17 cellular contexts compared by ENCODE assay signal in genomic region chr2:218891275-218892135, GRCh38. TPM values are rescaled to one million over a fixed set of nuclear protein-coding genes. Genes with fewer than 3 reads are reported as not detected.
DNase-seq lines count a peak whose midpoint lies in the region; ATAC-seq, FAIRE-seq and TF ChIP-seq lines count a peak whose summit lies in the region.
"Had no signal": no experiment of that assay in that cellular context is flagged by ENCODE, and none has a peak within 500 bp of the region (broad histone marks: within the 10 kb centered on the region; RNA-seq: fewer than 3 reads in every experiment).

No MANE protein-coding gene starts in this region.

- WGBS in A549 (ENCODE audit: missing lambda C conversion rate): 65% methylated on average over 19 of the region's 19 CpGs
- WGBS in esophagus muscularis mucosa: 75% methylated on average over 16 of the region's 19 CpGs

- H2AFZ ChIP-seq in SU-DHL-6 (ENCODE audit: low read depth, low read length, severe bottlenecking): no peak overlapping the region

- H3K9me2 ChIP-seq in DOHH2 (replicated peaks; ENCODE audit: control insufficient read depth, low read length): no peaks in the 10 kb centered on the region
- H3K9me2 ChIP-seq in SU-DHL-6 (replicated peaks; ENCODE audit: insufficient read depth, low read length): no peaks in the 10 kb centered on the region

- peak overlapping the region; percentile 37 for H3K4me3 Mint-ChIP-seq in memory B cell

- H3F3A ChIP-seq in DOHH2 (ENCODE audit: control insufficient read depth, insufficient read depth): no peaks in the 10 kb centered on the region; the same call in 1 of the 2 replicates
- peaks cover 61% of the 10 kb centered on the region for H3F3A ChIP-seq in SU-DHL-6 (ENCODE audit: insufficient read depth)

- no peak for TF ChIP-seq CTCF in A549 (IDR thresholded peaks at IDR 0.05)
- no peak for TF ChIP-seq CTCF in DOHH2 (IDR thresholded peaks at IDR 0.05; ENCODE audit: low read depth, low read length, poor library complexity, severe bottlenecking)
- no peak for TF ChIP-seq CTCF in SU-DHL-6 (IDR thresholded peaks at IDR 0.05; ENCODE audit: insufficient read depth, low read length, poor library complexity, severe bottlenecking)
- no peak for TF ChIP-seq CTCF in esophagus muscularis mucosa (IDR thresholded peaks at IDR 0.05)

- H3K79me2 ChIP-seq in DOHH2 (ENCODE audit: control insufficient read depth, low read length): no peaks in the 10 kb centered on the region
- H3K79me2 ChIP-seq in SU-DHL-6 (ENCODE audit: insufficient read depth, low read length): peaks cover 6% of the 10 kb centered on the region; the same call in 1 of the 2 replicates

- H3K4me1 Mint-ChIP-seq in memory B cell: peaks cover 43% of the 10 kb centered on the region

- no peaks in the 10 kb centered on the region for H3K27me3 Mint-ChIP-seq in memory B cell

- FAIRE-seq in A549 (lab: Jason Lieb, UNC): no peak

- H3K9ac ChIP-seq in SU-DHL-6 (ENCODE audit: low read length): peak overlapping the region; percentile 66

- H3K4me1 ChIP-seq in A549 (peaks cover 20% of the 10 kb centered on the region), DOHH2 (ENCODE audit: control insufficient read depth, low read length) (peaks cover 62% of the 10 kb centered on the region), esophagus muscularis mucosa (peaks cover 6 to 20% (median 19%) of the 10 kb centered on the region in 4 donors)

- ATAC-seq in A549 (no peak), memory B cell (ENCODE audit: low read depth) (no peak), HG03139 (IDR thresholded peaks at IDR 0.05; ENCODE audit: unreplicated experiment) (no peak), GM21528 (IDR thresholded peaks at IDR 0.05; ENCODE audit: low FRiP score, unreplicated experiment) (no peak)

- intact Hi-C loops in esophagus muscularis mucosa (cut with DNase I): no loop called here

- peak overlapping the region; percentile 99 for H3K27ac Mint-ChIP-seq in memory B cell

- no peaks in the 10 kb centered on the region for H3K9me3 Mint-ChIP-seq in memory B cell

- CTCF ChIA-PET in A549 (lab: Yijun Ruan, JAX): interaction anchor here (1.0 to 21.9 kb wide), 9 partner anchors 13 to 204 kb away, joined by 3 to 665 read pairs (median 7); partner anchors contain the start of gene WNT10A

- H3K36me3 Mint-ChIP-seq in memory B cell: peaks cover 2% of the 10 kb centered on the region

- H3K27ac ChIP-seq in A549: no peak overlapping the region
- H3K27ac ChIP-seq in DOHH2 (ENCODE audit: low read depth, low read length): peak overlapping the region; percentile 58; the same call in 1 of the 2 replicates
- H3K27ac ChIP-seq in SU-DHL-6 (ENCODE audit: low read depth, low read length): peak overlapping the region; percentile 96
- H3K27ac ChIP-seq in esophagus muscularis mucosa (replicated peaks in 1 of 4): no peak overlapping the region

- no peak overlapping the region for H3K4me2 ChIP-seq in A549
- peak overlapping the region; percentile 93 for H3K4me2 ChIP-seq in DOHH2 (ENCODE audit: low read length)
- H3K4me2 ChIP-seq in SU-DHL-6 (ENCODE audit: low read depth, low read length, poor library complexity, severe bottlenecking): peak overlapping the region; percentile 64

- TF ChIP-seq RAD21 in A549 (conservative IDR thresholded peaks at IDR 0.05 in 1 of 2, IDR thresholded peaks at IDR 0.05 in 1 of 2): no peak

- POLR2A ChIA-PET in A549 (lab: Yijun Ruan, JAX): no interaction called here

- H3K27me3 ChIP-seq in DOHH2 (ENCODE audit: control insufficient read depth, low read length) (0 out of 2 replicates have a peak, but pooled peaks cover 3% of the 10 kb centered on the region), SU-DHL-6 (ENCODE audit: low read length) (no peaks in the 10 kb centered on the region), esophagus muscularis mucosa (peaks cover 3 to 56% (median 33%) of the 10 kb centered on the region in 4 donors)

- no peaks in the 10 kb centered on the region for H3K36me3 ChIP-seq in DOHH2 (ENCODE audit: control insufficient read depth, low read length)
- H3K36me3 ChIP-seq in SU-DHL-6 (ENCODE audit: low read length): no peaks in the 10 kb centered on the region
- no peaks in the 10 kb centered on the region for H3K36me3 ChIP-seq in esophagus muscularis mucosa
- H3K36me3 ChIP-seq: heart left ventricle, Peyer's patch, tibial nerve had no signal

- H3K4me3 ChIP-seq in A549 (no peak overlapping the region), DOHH2 (ENCODE audit: low read length) (peak overlapping the region; percentile 82; the same call in 1 of the 2 replicates), SU-DHL-6 (ENCODE audit: insufficient read depth, low read length, poor library complexity, severe bottlenecking) (no peak overlapping the region), esophagus muscularis mucosa (no peak overlapping the region)

- DNase-seq in A549 (ENCODE audit: low read depth in 1 of 2, low spot score in 1 of 2) (no peak), memory B cell (ENCODE audit: low spot score in 2 of 2) (peak in 1 of 2 donors; percentile 14), SHP77 treated with DMSO at 0.1 percent for 48 hours (lab: John Stamatoyannopoulos, UW) (no peak), esophagus muscularis mucosa (ENCODE audit: extremely low spot score) (no peak)
- DNase-seq: heart left ventricle, NCI-H1436, NCI-H446 treated with DMSO at 0.1 percent for 48 hours had no signal

- TF ChIP-seq EP300 in A549 (IDR thresholded peaks at IDR 0.05): no peak
- no peak for TF ChIP-seq EP300 in esophagus muscularis mucosa (IDR thresholded peaks at IDR 0.05)

- TF ChIP-seq POLR2A in A549 (IDR thresholded peaks at IDR 0.05; ENCODE audit: low read length): no peak
- no peak for TF ChIP-seq POLR2A in esophagus muscularis mucosa (IDR thresholded peaks at IDR 0.05; ENCODE audit: low read depth)

- no peaks in the 10 kb centered on the region for H4K20me1 ChIP-seq in DOHH2 (ENCODE audit: control insufficient read depth, insufficient read depth, low read depth, low read length)
- H4K20me1 ChIP-seq in SU-DHL-6 (ENCODE audit: low read depth, low read length): no peaks in the 10 kb centered on the region

- H3K9me3 ChIP-seq in A549: no peaks in the 10 kb centered on the region
- H3K9me3 ChIP-seq in DOHH2 (ENCODE audit: control insufficient read depth, insufficient read depth, low read length): no peaks in the 10 kb centered on the region
- no peaks in the 10 kb centered on the region for H3K9me3 ChIP-seq in SU-DHL-6 (ENCODE audit: insufficient read depth, low read length)
- no peaks in the 10 kb centered on the region for H3K9me3 ChIP-seq in esophagus muscularis mucosa
- H3K9me3 ChIP-seq: heart left ventricle, Peyer's patch, tibial nerve had no signal

TF ChIP-seq in A549, 52 proteins besides CTCF, POLR2A, EP300 and RAD21:
- no peak for TF ChIP-seq CEBPB (IDR thresholded peaks at IDR 0.05)
- TF ChIP-seq SMC3 (IDR thresholded peaks at IDR 0.05): no peak
- TF ChIP-seq MAFK (IDR thresholded peaks at IDR 0.05; ENCODE audit: partially characterized antibody): peak; percentile 79
- TF ChIP-seq MAX (IDR thresholded peaks at IDR 0.05): no peak
- no peak for TF ChIP-seq ELK1 (IDR thresholded peaks at IDR 0.05; ENCODE audit: low read depth, low read length)
- TF ChIP-seq JUN (IDR thresholded peaks at IDR 0.05): no peak

RNA-seq across cellular contexts. Expression of gene WNT10A, which starts 10.9 kb away (rescaled TPM):
- polyA plus RNA-seq in A549 (2011; rRNA removed) (not detected in 2 replicates), A549 (2017; fragmentation: RNase III; extraction: RNeasy Plus Mini Kit Qiagen cat#74134 plus additional on column Dnase treatment) (0.04 TPM in 2 of 3 replicates, not detected in the other)
- polyA plus RNA-seq in A549 (2012; cell fraction: cytosol; rRNA removed): 0.01 and 0.03 TPM in 2 replicates
- 0.02 and 0.04 TPM in 2 replicates for polyA plus RNA-seq in A549 (2012; cell fraction: nucleus; rRNA removed)
- polyA minus RNA-seq in A549 (2011; rRNA and poly(A)+ RNA removed): not detected in 2 replicates
- total RNA-seq in esophagus muscularis mucosa: under 1 TPM in 1 of 4 donors, not detected in 3; 0.17 TPM

RNA-seq across cellular contexts. Expression of gene WNT6, which starts 31.9 kb away (rescaled TPM):
- 0.05 and 0.06 TPM in 2 replicates for polyA plus RNA-seq in A549 (2011; rRNA removed)
- polyA plus RNA-seq in A549 (2012; cell fraction: cytosol; rRNA removed): 0.15 and 0.44 TPM in 2 replicates
- polyA plus RNA-seq in A549 (2012; cell fraction: nucleus; rRNA removed): 0.05 and 0.40 TPM in 2 replicates
- polyA plus RNA-seq in A549 (2017; fragmentation: RNase III; extraction: RNeasy Plus Mini Kit Qiagen cat#74134 plus additional on column Dnase treatment): 0.08 to 0.28 TPM (median 0.10 TPM) in 3 replicates
- not detected in 2 replicates for polyA minus RNA-seq in A549 (2011; rRNA and poly(A)+ RNA removed)
- total RNA-seq in esophagus muscularis mucosa: 10 to 100 TPM in 2 of 4 donors, 1 to 10 TPM in 2; 2.9 to 14.3 (median 8.0) TPM
- total RNA-seq: cerebellum; Peyer's patch; T-helper 2 cell treated with Interferon-gamma antibody and Interleukin-4, amounts not matched to agents 100 ng/mL and 5 ng/mL, for 36 hours had no signal

RNA-seq across cellular contexts. Expression of gene PRKAG3, which starts 59.9 kb away (rescaled TPM):
- polyA plus RNA-seq in A549 (2011; rRNA removed): not detected in 2 replicates
- not detected in 2 replicates for polyA plus RNA-seq in A549 (2012; cell fraction: cytosol; rRNA removed)
- not detected in 2 replicates for polyA plus RNA-seq in A549 (2012; cell fraction: nucleus; rRNA removed)
- not detected in 3 replicates for polyA plus RNA-seq in A549 (2017; fragmentation: RNase III; extraction: RNeasy Plus Mini Kit Qiagen cat#74134 plus additional on column Dnase treatment)
- not detected in 2 replicates for polyA minus RNA-seq in A549 (2011; rRNA and poly(A)+ RNA removed)
- total RNA-seq in esophagus muscularis mucosa: not detected
- total RNA-seq: cerebellum; heart left ventricle; kidney epithelial cell; mucosa of gallbladder; Peyer's patch; T-helper 2 cell treated with Interferon-gamma antibody and Interleukin-4, amounts not matched to agents 100 ng/mL and 5 ng/mL, for 36 hours; tibial nerve had no signal

Comparison
In these comparisons a context has a peak if more than half of its experiments do, and no peak if none do; other contexts are left out.
1. H3K27ac ChIP-seq: peak in DOHH2 (single experiment) and SU-DHL-6 (single experiment); none in A549 (0 of 2) and esophagus muscularis mucosa (0 of 4).